In the genomic region with DNA sequence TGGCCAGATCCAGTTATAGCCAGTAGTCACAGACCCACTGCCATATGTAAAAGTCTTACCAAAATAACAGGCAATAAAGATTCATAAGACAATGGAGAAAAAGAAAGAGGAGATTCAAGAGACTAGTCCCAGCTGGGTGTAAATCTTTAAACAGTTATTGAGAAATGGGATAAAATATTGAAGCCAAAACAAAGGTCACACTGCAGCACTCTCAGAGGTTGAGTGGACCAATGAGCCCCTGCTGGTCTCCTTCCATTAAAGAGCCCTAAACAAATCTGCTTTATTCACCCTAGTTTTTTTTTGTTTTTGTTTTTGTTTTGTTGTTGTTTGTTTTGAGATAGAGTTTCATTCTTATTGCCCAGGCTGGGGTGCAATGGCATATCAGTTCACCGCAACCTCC, we compare ENCODE assay signal across 23 cellular contexts.
"Had no signal": no experiment of that assay in that cellular context is flagged by ENCODE, and none has a peak within 500 bp of the region (broad histone marks: within the 10 kb centered on the region; RNA-seq: fewer than 3 reads in every experiment).

No MANE protein-coding gene starts in this region.

- ATAC-seq: activated T-cell treated with anti-CD3 and anti-CD28 coated beads, Interleukin-2, amount 50 U/mL, for 4 hours; esophagus mucosa; T-helper 17 cell had no signal

- H3K36me3 ChIP-seq: brain microvascular endothelial cell had no signal

- DNase-seq: activated CD4-positive, alpha-beta memory T cell treated with anti-CD3 and anti-CD28 coated beads, Interleukin-2, amount 10 ng/mL, durations not matched to agents 7 days and 5 days; activated CD4-positive, alpha-beta T cell treated with anti-CD3 and anti-CD28 coated beads for 1 hour; activated CD4-positive, alpha-beta T cell treated with anti-CD3 and anti-CD28 coated beads for 4 hours; activated CD4-positive, alpha-beta T cell treated with anti-CD3 and anti-CD28 coated beads, Interleukin-2, amount 10 ng/mL, durations not matched to agents 7 days and 5 days; activated CD4-positive, alpha-beta T cell treated with anti-CD3 and anti-CD28 coated beads, Interleukin-2, amount 50 U/mL, for 4 hours; activated CD8-positive, alpha-beta memory T cell treated with anti-CD3 and anti-CD28 coated beads, Interleukin-2, amount 50 U/mL, for 48 hours; activated effector memory CD4-positive, alpha-beta T cell treated with Interleukin-2 at 50 U/mL for 16 hours; activated gamma-delta T cell treated with Interleukin-2 at 50 U/mL for 16 hours; activated naive CD4-positive, alpha-beta T cell treated with anti-CD3 and anti-CD28 coated beads, Interleukin-2, amount 50 U/mL, for 16 hours; activated naive CD4-positive, alpha-beta T cell treated with Interleukin-2 at 50 U/mL for 16 hours; activated T-cell treated with anti-CD3 and anti-CD28 coated beads, Interleukin-2, amount 50 U/mL, for 4 hours; amniotic stem cell; anterior cingulate cortex; brain microvascular endothelial cell; dorsolateral prefrontal cortex; effector memory CD4-positive, alpha-beta T cell; endodermal cell; head of caudate nucleus; T-helper 1 cell; T-helper 17 cell; T1000 had no signal

- H3K27me3 ChIP-seq: brain microvascular endothelial cell, dorsolateral prefrontal cortex had no signal

- H3K4me3 ChIP-seq: coronary artery, dorsolateral prefrontal cortex had no signal

- H3K27ac ChIP-seq: brain microvascular endothelial cell, coronary artery, dorsolateral prefrontal cortex had no signal
